In genomic region chr17:82585935-82586575, GRCh38 we compare ENCODE assay signal across 8 cellular contexts.
DNase-seq lines count a peak whose midpoint lies in the region; ATAC-seq, FAIRE-seq and TF ChIP-seq lines count a peak whose summit lies in the region.
"Not testable (repeated sequence)": the region's sequence is repeated elsewhere in the genome, so short reads cannot be mapped to it uniquely, and the experiment has no call there.

No MANE protein-coding gene starts in this region.

- peaks cover 20% of the 10 kb centered on the region for H3K79me1 ChIP-seq in mesenchymal stem cell (replicated peaks; ENCODE audit: low read length, poor library complexity, severe bottlenecking)

- H2AFZ ChIP-seq in mesenchymal stem cell (ENCODE audit: low read depth, low read length); smooth muscle cell (ENCODE audit: low read depth): not testable (repeated sequence)

- not testable (repeated sequence) for H3K14ac ChIP-seq in mesenchymal stem cell (ENCODE audit: low read length in 2 of 2)

- not testable (repeated sequence) for H3K4me3 Mint-ChIP-seq in activated CD4-positive, alpha-beta memory T cell treated with anti-CD3 and anti-CD28 coated beads for 36 hours

- H3K9ac ChIP-seq in mesenchymal stem cell (ENCODE audit: low read length); smooth muscle cell (ENCODE audit: low read depth): not testable (repeated sequence)

- H3K4me3 ChIP-seq in Peyer's patch; astrocyte of the spinal cord (ENCODE audit: low read depth, low read length); gastroesophageal sphincter; mesenchymal stem cell (ENCODE audit: insufficient read depth in 1 of 2, low read depth in 1 of 2, low read length in 2 of 2); smooth muscle cell: not testable (repeated sequence)

- not testable (repeated sequence) for TF ChIP-seq POLR2A in GM12892 (IDR thresholded peaks at IDR 0.05; ENCODE audit: low read depth, low read length); Peyer's patch (IDR thresholded peaks at IDR 0.05); gastroesophageal sphincter (IDR thresholded peaks at IDR 0.05)

- peak; percentile 100 for FAIRE-seq in GM12892 (lab: Jason Lieb, UNC)
- peak; percentile 100 for FAIRE-seq in urothelium cell line (lab: Jason Lieb, UNC)

- not testable (repeated sequence) for H3K27me3 Mint-ChIP-seq in activated CD4-positive, alpha-beta memory T cell treated with anti-CD3 and anti-CD28 coated beads for 36 hours

- not testable (repeated sequence) for TF ChIP-seq CTCF in Peyer's patch (IDR thresholded peaks at IDR 0.05); astrocyte of the spinal cord (IDR thresholded peaks at IDR 0.05; ENCODE audit: low read depth, low read length); gastroesophageal sphincter (IDR thresholded peaks at IDR 0.05); smooth muscle cell (IDR thresholded peaks at IDR 0.05; ENCODE audit: borderline replicate concordance, insufficient read depth, poor library complexity, severe bottlenecking)

- not testable (repeated sequence) for H2BK5ac ChIP-seq in mesenchymal stem cell (ENCODE audit: low read depth, low read length, poor library complexity, severe bottlenecking)

- H3K18ac ChIP-seq in mesenchymal stem cell (ENCODE audit: low read depth in 1 of 2, low read length in 2 of 2) = not testable (repeated sequence)

- H4K8ac ChIP-seq in mesenchymal stem cell (ENCODE audit: low read length) = peak overlapping the region; percentile 1

- not testable (repeated sequence) for H3K27me3 ChIP-seq in Peyer's patch; gastroesophageal sphincter; mesenchymal stem cell (ENCODE audit: control insufficient read depth in 1 of 2, insufficient read depth in 1 of 2, low read length in 2 of 2); smooth muscle cell (ENCODE audit: low read depth)

- not testable (repeated sequence) for H2BK12ac ChIP-seq in mesenchymal stem cell (ENCODE audit: low read length in 2 of 2)

- H3K27ac Mint-ChIP-seq in activated CD4-positive, alpha-beta memory T cell treated with anti-CD3 and anti-CD28 coated beads for 36 hours = peak overlapping the region; percentile 61

- not testable (repeated sequence) for H3K9me3 ChIP-seq in Peyer's patch; gastroesophageal sphincter; mesenchymal stem cell (ENCODE audit: control insufficient read depth, low read length); smooth muscle cell (replicated peaks; ENCODE audit: low read depth)

- not testable (repeated sequence) for H3K9me3 Mint-ChIP-seq in activated CD4-positive, alpha-beta memory T cell treated with anti-CD3 and anti-CD28 coated beads for 36 hours

- peaks cover 25% of the 10 kb centered on the region for H3K36me3 Mint-ChIP-seq in activated CD4-positive, alpha-beta memory T cell treated with anti-CD3 and anti-CD28 coated beads for 36 hours

- not testable (repeated sequence) for H2BK120ac ChIP-seq in mesenchymal stem cell (ENCODE audit: low read depth, low read length)

- not testable (repeated sequence) for H3K27ac ChIP-seq in Peyer's patch; mesenchymal stem cell (ENCODE audit: low read length, poor library complexity, severe bottlenecking); smooth muscle cell (ENCODE audit: low read depth)
- peak overlapping the region in 3 of 4 donors; percentile 37 to 66 (median 41) for H3K27ac ChIP-seq in gastroesophageal sphincter

- not testable (repeated sequence) for H3K23ac ChIP-seq in mesenchymal stem cell (ENCODE audit: low read length in 2 of 2)

- H3F3A ChIP-seq in smooth muscle cell (ENCODE audit: low read depth) = peaks cover 11% of the 10 kb centered on the region

- H4K20me1 ChIP-seq in smooth muscle cell (ENCODE audit: low read depth) = not testable (repeated sequence)

- TF ChIP-seq EP300 in gastroesophageal sphincter (IDR thresholded peaks at IDR 0.05) = not testable (repeated sequence)

- not testable (repeated sequence) for H3K4me2 ChIP-seq in mesenchymal stem cell (ENCODE audit: low read length, poor library complexity, severe bottlenecking); smooth muscle cell

- 84 to 86% methylated on average over 3 to 9 of the region's 23 CpGs for WGBS in gastroesophageal sphincter (ENCODE audit: low coverage in 1 of 2), 2 donors
- WGBS in mesenchymal stem cell = 95% methylated on average over 21 of the region's 23 CpGs
- 98% methylated on average over 16 of the region's 23 CpGs for WGBS in smooth muscle cell (ENCODE audit: low lambda C conversion rate)

- not testable (repeated sequence) for H3K79me2 ChIP-seq in smooth muscle cell (ENCODE audit: low read depth)

- H4K91ac ChIP-seq in mesenchymal stem cell (ENCODE audit: low read length) = not testable (repeated sequence)

- CTCF ChIA-PET in activated CD4-positive, alpha-beta memory T cell treated with anti-CD3 and anti-CD28 coated beads for 36 hours (lab: Charles Lee) = not testable (repeated sequence)

- not testable (repeated sequence) for ATAC-seq in gastroesophageal sphincter

- intact Hi-C loops in activated CD4-positive, alpha-beta memory T cell treated with anti-CD3 and anti-CD28 coated beads for 36 hours (cut with micrococcal nuclease) = not testable (repeated sequence)

- not testable (repeated sequence) for H2AK5ac ChIP-seq in mesenchymal stem cell (ENCODE audit: low read length, severe bottlenecking)

- not testable (repeated sequence) for H3K4ac ChIP-seq in mesenchymal stem cell (ENCODE audit: low read depth in 1 of 2, low read length in 2 of 2)

- in situ Hi-C loops in astrocyte of the spinal cord (cut with HindIII; ENCODE audit: low sequenced_read_pairs) = not testable (repeated sequence)

- DNase-seq in GM12892 (ENCODE audit: insufficient read length); activated CD4-positive, alpha-beta memory T cell treated with anti-CD3 and anti-CD28 coated beads for 36 hours; mesenchymal stem cell; urothelium cell line (ENCODE audit: low spot score): not testable (repeated sequence)
- DNase-seq in Peyer's patch = peak in 2 of 3 donors; percentile 39 to 69
- peak; percentile 54 for DNase-seq in astrocyte of the spinal cord (ENCODE audit: low read depth, low spot score)
- DNase-seq in smooth muscle cell (lab: John Stamatoyannopoulos, UW; ENCODE audit: unreplicated experiment) = peak; percentile 5

- not testable (repeated sequence) for H2BK15ac ChIP-seq in mesenchymal stem cell (ENCODE audit: low read depth, poor library complexity, severe bottlenecking)

- peaks cover 0 to 59% (median 0%) of the 10 kb centered on the region in 3 donors for H3K36me3 ChIP-seq in Peyer's patch
- peaks cover 0 to 62% of the 10 kb centered on the region in 2 donors for H3K36me3 ChIP-seq in gastroesophageal sphincter
- H3K36me3 ChIP-seq in mesenchymal stem cell (ENCODE audit: control insufficient read depth in 1 of 2, insufficient read depth in 2 of 2, low read depth in 1 of 2, low read length in 2 of 2) = peaks cover 53 to 56% of the 10 kb centered on the region in 2 experiments
- not testable (repeated sequence) for H3K36me3 ChIP-seq in smooth muscle cell (ENCODE audit: low read depth)

- POLR2A ChIA-PET in activated CD4-positive, alpha-beta memory T cell treated with anti-CD3 and anti-CD28 coated beads for 36 hours (lab: Charles Lee) = not testable (repeated sequence)

- H3K4me1 Mint-ChIP-seq in activated CD4-positive, alpha-beta memory T cell treated with anti-CD3 and anti-CD28 coated beads for 36 hours (ENCODE audit: low read depth) = not testable (repeated sequence)

- H3K4me1 ChIP-seq in Peyer's patch; mesenchymal stem cell (ENCODE audit: control insufficient read depth, insufficient read depth, low read depth, low read length); smooth muscle cell (ENCODE audit: low read depth): not testable (repeated sequence)
- peaks cover 0 to 17% (median 4%) of the 10 kb centered on the region in 3 donors for H3K4me1 ChIP-seq in gastroesophageal sphincter
